ENCODE assay signal across 6 cellular contexts in the genomic region with DNA sequence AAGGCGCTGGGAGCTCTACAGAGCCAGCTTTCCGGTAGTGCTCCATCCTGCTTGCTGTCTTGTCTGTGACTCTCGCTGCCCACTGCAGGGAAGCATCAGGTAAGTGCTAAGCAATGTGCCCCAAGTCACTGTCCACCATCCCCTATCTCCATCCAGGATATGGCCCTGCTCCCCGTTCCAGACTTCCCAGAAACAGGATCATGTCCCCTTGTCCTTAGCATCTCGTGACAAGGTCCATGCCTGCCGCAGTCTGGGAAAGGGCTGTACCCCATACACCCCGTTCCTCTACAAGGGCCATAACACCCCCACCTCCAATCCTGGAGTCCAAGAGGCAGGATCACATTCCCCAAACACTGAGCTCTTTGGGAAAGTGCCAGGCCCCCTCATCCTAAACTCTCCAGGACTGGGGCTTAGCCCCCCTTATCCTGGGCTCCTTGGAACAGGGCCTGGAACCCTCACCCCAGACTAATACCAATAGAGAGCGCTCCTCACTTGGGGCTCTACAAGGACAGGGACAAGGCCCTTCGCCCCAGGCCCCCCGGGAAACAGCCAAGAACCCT. TPM values are rescaled to one million over a fixed set of nuclear protein-coding genes. Genes with fewer than 3 reads are reported as not detected.
DNase-seq lines count a peak whose midpoint lies in the region; ATAC-seq and TF ChIP-seq lines count a peak whose summit lies in the region.

No MANE protein-coding gene starts in this region.

- H3K27ac ChIP-seq in GM23338 (ENCODE audit: low read depth) (no peak overlapping the region), mesendoderm (ENCODE audit: low read depth, low read length) (no peak overlapping the region)

- peak overlapping the region; percentile 94 for H3K56ac ChIP-seq in mesendoderm (ENCODE audit: low read length)

- no peaks in the 10 kb centered on the region for H3K9me3 Mint-ChIP-seq in GM23338
- no peaks in the 10 kb centered on the region for H3K9me3 Mint-ChIP-seq in activated naive CD4-positive, alpha-beta T cell treated with anti-CD3 and anti-CD28 coated beads, Interleukin-2, amount 50 U/mL, for 72 hours

- no CpG with 5 or more reads among the region's 10 CpGs for WGBS in mesendoderm (ENCODE audit: extremely low coverage, insufficient coverage, low lambda C conversion rate)

- peak overlapping the region; percentile 5 for H4K8ac ChIP-seq in mesendoderm (ENCODE audit: low read depth, low read length)

- H3K79me2 ChIP-seq in GM23338 (replicated peaks; ENCODE audit: insufficient read depth) (no peaks in the 10 kb centered on the region), mesendoderm (ENCODE audit: control insufficient read depth, insufficient read depth, low read length) (no peaks in the 10 kb centered on the region)

- H3K36me3 Mint-ChIP-seq in GM23338 (ENCODE audit: low read depth) = no peaks in the 10 kb centered on the region
- peaks cover 7% of the 10 kb centered on the region in 2 donors for H3K36me3 Mint-ChIP-seq in activated naive CD4-positive, alpha-beta T cell treated with anti-CD3 and anti-CD28 coated beads, Interleukin-2, amount 50 U/mL, for 72 hours

- H3K4me2 ChIP-seq in GM23338 (peak overlapping the region; percentile 94), mesendoderm (ENCODE audit: low read length) (peak overlapping the region; percentile 84)

- H3K9ac ChIP-seq in mesendoderm (ENCODE audit: low read length) = peak overlapping the region; percentile 95

- peak overlapping the region; percentile 95 for H2AFZ ChIP-seq in GM23338

- H4K5ac ChIP-seq in mesendoderm (ENCODE audit: low read length) = peak overlapping the region; percentile 15

- H2BK15ac ChIP-seq in mesendoderm (replicated peaks; ENCODE audit: low read depth) = no peak overlapping the region

- peak; percentile 17 for ATAC-seq in GM23338
- peak; percentile 4 to 5 for ATAC-seq in activated naive CD4-positive, alpha-beta T cell treated with anti-CD3 and anti-CD28 coated beads, Interleukin-2, amount 50 U/mL, for 72 hours

- DNase-seq in GM23338 (ENCODE audit: low spot score) (no peak), mesendoderm (no peak), NCI-H510A treated with DMSO at 0.1 percent for 48 hours (lab: John Stamatoyannopoulos, UW) (no peak), middle frontal gyrus (ENCODE audit: extremely low spot score, low spot score) (no peak), NCI-H2171 (lab: John Stamatoyannopoulos, UW) (no peak)
- no peak for DNase-seq in activated naive CD4-positive, alpha-beta T cell treated with anti-CD3 and anti-CD28 coated beads, Interleukin-2, amount 50 U/mL, for 72 hours (ENCODE audit: low spot score in 2 of 2)

- H3K27ac Mint-ChIP-seq in GM23338 = peak overlapping the region; percentile 94
- H3K27ac Mint-ChIP-seq in activated naive CD4-positive, alpha-beta T cell treated with anti-CD3 and anti-CD28 coated beads, Interleukin-2, amount 50 U/mL, for 72 hours = peak overlapping the region; percentile 94 to 97

- H3K36me3 ChIP-seq in GM23338 (ENCODE audit: insufficient read depth) = no peaks in the 10 kb centered on the region
- H3K36me3 ChIP-seq in mesendoderm (ENCODE audit: control insufficient read depth, insufficient read depth, low read length) = no peaks in the 10 kb centered on the region

- no peaks in the 10 kb centered on the region for H3K79me1 ChIP-seq in mesendoderm (ENCODE audit: low read length)

- H3K9me2 ChIP-seq in GM23338 (ENCODE audit: insufficient read depth) = no peaks in the 10 kb centered on the region

- H3K23ac ChIP-seq in mesendoderm (ENCODE audit: low read length) = peak overlapping the region; percentile 98

- H2BK120ac ChIP-seq in mesendoderm (ENCODE audit: low read depth, low read length) = no peak overlapping the region

- H3F3A ChIP-seq in GM23338 (replicated peaks; ENCODE audit: low read depth) = 0 out of 2 replicates have a peak, but pooled peaks cover 3% of the 10 kb centered on the region

- H4K20me1 ChIP-seq in GM23338 (replicated peaks; ENCODE audit: insufficient read depth) = no peaks in the 10 kb centered on the region

- no peak overlapping the region for H2BK5ac ChIP-seq in mesendoderm (ENCODE audit: low read length)

- TF ChIP-seq CTCF in GM23338 (conservative IDR thresholded peaks at IDR 0.05; ENCODE audit: low read depth in 2 of 2) = peak in 1 of 2 experiments; percentile 21; a peak in 1 of 4 replicates

- peaks cover 19% of the 10 kb centered on the region for H3K27me3 Mint-ChIP-seq in GM23338 (ENCODE audit: insufficient read depth, low read depth, poor library complexity)

- H3K4me1 Mint-ChIP-seq in GM23338 = peaks cover 11% of the 10 kb centered on the region

- peak overlapping the region; percentile 86 for H3K4me3 ChIP-seq in GM23338
- H3K4me3 ChIP-seq in mesendoderm (ENCODE audit: low read length) = peak overlapping the region; percentile 69

- peak overlapping the region; percentile 61 for H3K4ac ChIP-seq in mesendoderm (ENCODE audit: low read depth, low read length)

- H3K27me3 ChIP-seq in GM23338 (ENCODE audit: insufficient read depth) (peaks cover 5% of the 10 kb centered on the region), mesendoderm (ENCODE audit: insufficient read depth, low read length, poor library complexity) (no peaks in the 10 kb centered on the region)

- H3K4me1 ChIP-seq in GM23338 (ENCODE audit: insufficient read depth) (peaks cover 7% of the 10 kb centered on the region; the same call in 1 of the 2 replicates), mesendoderm (ENCODE audit: control insufficient read depth, low read depth, low read length) (peaks cover 3% of the 10 kb centered on the region)

- peak overlapping the region; percentile 79 for H2AK5ac ChIP-seq in mesendoderm (ENCODE audit: low read length)

- peak overlapping the region; percentile 93 for H3K4me3 Mint-ChIP-seq in GM23338

- H3K18ac ChIP-seq in mesendoderm (ENCODE audit: low read length) = peak overlapping the region; percentile 82

TF ChIP-seq in GM23338, 12 proteins besides CTCF, POLR2A, EP300 and RAD21 (continues in another document):
- TF ChIP-seq POLR2AphosphoS5 (IDR thresholded peaks at IDR 0.05; ENCODE audit: low read depth) = no peak
- no peak for TF ChIP-seq EZH2 (IDR thresholded peaks at IDR 0.05; ENCODE audit: low read depth, unreplicated experiment)
- TF ChIP-seq CREB1 (CRISPR knock-in tag; IDR thresholded peaks at IDR 0.05; ENCODE audit: low read depth) = no peak

RNA-seq across cellular contexts. Expression of a gene that starts 0.6 kb away (rescaled TPM):
- total RNA-seq in GM23338 (2014; rRNA removed; shearing (Covaris generic)) = 19.9 and 25.1 TPM in 2 replicates
- polyA plus RNA-seq in GM23338 (2016; fragmentation: Nextera tagmentation; extraction: Ambion mirVana) = 16.4 and 18.5 TPM in 2 replicates
- total RNA-seq in activated naive CD4-positive, alpha-beta T cell treated with anti-CD3 and anti-CD28 coated beads, Interleukin-2, amount 50 U/mL, for 72 hours = 10 to 100 TPM; 19.1 to 36.2 TPM
- polyA plus RNA-seq in mesendoderm (2013, experiment 1 of 2) = 19.6 TPM
- 19.3 TPM for polyA plus RNA-seq in mesendoderm (2013, experiment 2 of 2)

RNA-seq across cellular contexts. Expression of a gene that starts 9.0 kb away (rescaled TPM):
- total RNA-seq in GM23338 (2014; rRNA removed; shearing (Covaris generic)) = 12.9 and 20.6 TPM in 2 replicates
- polyA plus RNA-seq in GM23338 (2016; fragmentation: Nextera tagmentation; extraction: Ambion mirVana) = 17.9 and 23.2 TPM in 2 replicates
- total RNA-seq in activated naive CD4-positive, alpha-beta T cell treated with anti-CD3 and anti-CD28 coated beads, Interleukin-2, amount 50 U/mL, for 72 hours = 100 to 1,000 TPM in 1 of 2 donors, 10 to 100 TPM in 1; 81.0 to 123 TPM
- 27.5 TPM for polyA plus RNA-seq in mesendoderm (2013, experiment 1 of 2)
- polyA plus RNA-seq in mesendoderm (2013, experiment 2 of 2) = 26.4 TPM

RNA-seq across cellular contexts. Expression of a gene that starts 17.5 kb away (rescaled TPM):
- total RNA-seq in GM23338 (2014; rRNA removed; shearing (Covaris generic)) = 0.49 TPM in 1 of 2 replicates, not detected in the other
- polyA plus RNA-seq in GM23338 (2016; fragmentation: Nextera tagmentation; extraction: Ambion mirVana) = not detected in 2 replicates
- total RNA-seq in activated naive CD4-positive, alpha-beta T cell treated with anti-CD3 and anti-CD28 coated beads, Interleukin-2, amount 50 U/mL, for 72 hours = 1 to 10 TPM in 1 of 2 donors, not detected in 1; 1.6 TPM
- not detected for polyA plus RNA-seq in mesendoderm (2013, experiment 1 of 2)
- polyA plus RNA-seq in mesendoderm (2013, experiment 2 of 2) = not detected

RNA-seq across cellular contexts. Expression of a gene that starts 21.8 kb away (rescaled TPM):
- total RNA-seq in GM23338 (2014; rRNA removed; shearing (Covaris generic)) = 1.1 and 1.9 TPM in 2 replicates
- polyA plus RNA-seq in GM23338 (2016; fragmentation: Nextera tagmentation; extraction: Ambion mirVana) = 0.59 and 0.73 TPM in 2 replicates
- total RNA-seq in activated naive CD4-positive, alpha-beta T cell treated with anti-CD3 and anti-CD28 coated beads, Interleukin-2, amount 50 U/mL, for 72 hours = under 1 TPM in 1 of 2 donors, not detected in 1; 0.34 TPM
- 4.5 TPM for polyA plus RNA-seq in mesendoderm (2013, experiment 1 of 2)
- 4.3 TPM for polyA plus RNA-seq in mesendoderm (2013, experiment 2 of 2)

RNA-seq across cellular contexts. Expression of a gene that starts 26.3 kb away (rescaled TPM):
- 104 and 167 TPM in 2 replicates for total RNA-seq in GM23338 (2014; rRNA removed; shearing (Covaris generic))
- 76.4 and 82.3 TPM in 2 replicates for polyA plus RNA-seq in GM23338 (2016; fragmentation: Nextera tagmentation; extraction: Ambion mirVana)
- 10 to 100 TPM; 41.9 to 63.6 TPM for total RNA-seq in activated naive CD4-positive, alpha-beta T cell treated with anti-CD3 and anti-CD28 coated beads, Interleukin-2, amount 50 U/mL, for 72 hours
- polyA plus RNA-seq in mesendoderm (2013, experiment 1 of 2) = 61.1 TPM
- 60.8 TPM for polyA plus RNA-seq in mesendoderm (2013, experiment 2 of 2)
